ENCODE assay signal across 1 cellular context in genomic region chr10:68759967-68760366, GRCh38.
TF ChIP-seq lines count a peak whose summit lies in the region.

No MANE protein-coding gene starts in this region.

TF ChIP-seq in H1, 55 proteins besides CTCF, POLR2A, EP300 and RAD21:
- TF ChIP-seq E2F6 (IDR thresholded peaks at IDR 0.05) (no peak), JUND (IDR thresholded peaks at IDR 0.05; ENCODE audit: low read length) (no peak), USF2 (IDR thresholded peaks at IDR 0.05; ENCODE audit: low read length) (no peak), MAFK (IDR thresholded peaks at IDR 0.05; ENCODE audit: low read depth, low read length) (no peak), KDM1A (IDR thresholded peaks at IDR 0.05; ENCODE audit: borderline replicate concordance, low read length) (no peak), BRCA1 (IDR thresholded peaks at IDR 0.05; ENCODE audit: low read depth, low read length) (no peak), NRF1 (IDR thresholded peaks at IDR 0.05; ENCODE audit: low read depth, low read length) (no peak), CHD1 (IDR thresholded peaks at IDR 0.05; ENCODE audit: low read depth, low read length) (no peak), RNF2 (IDR thresholded peaks at IDR 0.05; ENCODE audit: borderline replicate concordance, low read depth, low read length, missing control alignments, poor library complexity, severe bottlenecking) (no peak), EGR1 (IDR thresholded peaks at IDR 0.05; ENCODE audit: borderline replicate concordance, low read depth, low read length) (no peak), TCF12 (IDR thresholded peaks at IDR 0.05; ENCODE audit: low read depth, low read length) (no peak), SUZ12 (IDR thresholded peaks at IDR 0.05; ENCODE audit: low read length) (no peak), SP2 (IDR thresholded peaks at IDR 0.05; ENCODE audit: low read length) (no peak), FOSL1 (IDR thresholded peaks at IDR 0.05; ENCODE audit: insufficient read depth, low read depth, low read length) (no peak), GTF2F1 (IDR thresholded peaks at IDR 0.05; ENCODE audit: borderline replicate concordance, low read depth, low read length) (no peak), TEAD4 (IDR thresholded peaks at IDR 0.05; ENCODE audit: low read depth, low read length) (no peak), POU5F1 (IDR thresholded peaks at IDR 0.05; ENCODE audit: low read depth, low read length) (no peak), YY1 (IDR thresholded peaks at IDR 0.05; ENCODE audit: low read depth, low read length) (no peak), ZNF274 (IDR thresholded peaks at IDR 0.05; ENCODE audit: borderline replicate concordance, extremely low read depth, low read length) (no peak)
- TF ChIP-seq, protein P1, sequence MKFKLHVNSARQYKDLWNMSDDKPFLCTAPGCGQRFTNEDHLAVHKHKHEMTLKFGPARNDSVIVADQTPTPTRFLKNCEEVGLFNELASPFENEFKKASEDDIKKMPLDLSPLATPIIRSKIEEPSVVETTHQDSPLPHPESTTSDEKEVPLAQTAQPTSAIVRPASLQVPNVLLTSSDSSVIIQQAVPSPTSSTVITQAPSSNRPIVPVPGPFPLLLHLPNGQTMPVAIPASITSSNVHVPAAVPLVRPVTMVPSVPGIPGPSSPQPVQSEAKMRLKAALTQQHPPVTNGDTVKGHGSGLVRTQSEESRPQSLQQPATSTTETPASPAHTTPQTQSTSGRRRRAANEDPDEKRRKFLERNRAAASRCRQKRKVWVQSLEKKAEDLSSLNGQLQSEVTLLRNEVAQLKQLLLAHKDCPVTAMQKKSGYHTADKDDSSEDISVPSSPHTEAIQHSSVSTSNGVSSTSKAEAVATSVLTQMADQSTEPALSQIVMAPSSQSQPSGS (IDR thresholded peaks at IDR 0.05; ENCODE audit: low read length): no peak
TF ChIP-seq in H1: peak in this region for 0.
